21 cellular contexts compared by ENCODE assay signal in genomic region chr17:71885662-71886061, GRCh38.
"Had no signal": no experiment of that assay in that cellular context is flagged by ENCODE, and none has a peak within 500 bp of the region (broad histone marks: within the 10 kb centered on the region; RNA-seq: fewer than 3 reads in every experiment).

No MANE protein-coding gene starts in this region.

- H3K4me1 Mint-ChIP-seq: memory B cell; mesothelial cell of epicardium; natural killer cell; neural crest cell; stimulated activated naive B cell treated with anti-CD40 and anti-IgM and Interleukin-4, amounts not matched to agents 10 μg/mL and 1 μg/mL and 100 μg/mL, for 72 hours had no signal

- H3K4me3 Mint-ChIP-seq: dendritic cell treated with granulocyte-macrophage colony-stimulating factor and Interleukin-4, amounts not matched to agents 40 ng/mL and 50 ng/mL, for 4 days; memory B cell; mesothelial cell of epicardium; natural killer cell; neural crest cell; stimulated activated naive B cell treated with anti-CD40 and anti-IgM and Interleukin-4, amounts not matched to agents 10 μg/mL and 1 μg/mL and 100 μg/mL, for 72 hours had no signal

- H3K27ac ChIP-seq: gastrocnemius medialis, left lung, lower lobe of right lung, right atrium auricular region, sigmoid colon, skin epidermis, stomach had no signal

- H3K27me3 ChIP-seq: gastrocnemius medialis, left lung, right atrium auricular region, sigmoid colon, stomach had no signal

- DNase-seq: gastrocnemius medialis; islet precursor cell; left lung; lower lobe of right lung; natural killer cell; posterior cingulate gyrus; sigmoid colon; stimulated activated CD4-positive, alpha-beta T cell treated with anti-CD3 and anti-CD28 coated beads, Interleukin-2, amount 100 ng/mL, for 24 hours; stimulated activated CD4-positive, alpha-beta T cell treated with anti-CD3 and anti-CD28 coated beads, Interleukin-4, amount 100 ng/mL, for 4 hours; stimulated activated naive B cell treated with anti-CD40 and anti-IgM and Interleukin-4, amounts not matched to agents 10 μg/mL and 1 μg/mL and 100 μg/mL, for 72 hours; stomach; substantia nigra; trophoblast cell had no signal

- ATAC-seq: esophagus mucosa; left lung; lower lobe of right lung; natural killer cell; stimulated activated naive B cell treated with anti-CD40 and anti-IgM and Interleukin-4, amounts not matched to agents 10 μg/mL and 1 μg/mL and 100 μg/mL, for 72 hours had no signal

- H3K9me3 Mint-ChIP-seq: mesothelial cell of epicardium, neural crest cell had no signal

- H3K36me3 Mint-ChIP-seq: memory B cell; mesothelial cell of epicardium; natural killer cell; stimulated activated naive B cell treated with anti-CD40 and anti-IgM and Interleukin-4, amounts not matched to agents 10 μg/mL and 1 μg/mL and 100 μg/mL, for 72 hours had no signal

- H3K9me3 ChIP-seq: gastrocnemius medialis, left lung, lower lobe of right lung, right atrium auricular region, sigmoid colon, stomach had no signal

- H3K4me3 ChIP-seq: gastrocnemius medialis, left lung, lower lobe of right lung, right atrium auricular region, sigmoid colon, skin epidermis, stomach had no signal

- FAIRE-seq: colon had no signal

- H3K4me1 ChIP-seq: gastrocnemius medialis, left lung, lower lobe of right lung, right atrium auricular region, sigmoid colon, stomach had no signal

- H3K36me3 ChIP-seq: gastrocnemius medialis, left lung, lower lobe of right lung, right atrium auricular region, sigmoid colon, stomach had no signal

- H3K27ac Mint-ChIP-seq: dendritic cell treated with granulocyte-macrophage colony-stimulating factor and Interleukin-4, amounts not matched to agents 40 ng/mL and 50 ng/mL, for 4 days; memory B cell; mesothelial cell of epicardium; natural killer cell; stimulated activated naive B cell treated with anti-CD40 and anti-IgM and Interleukin-4, amounts not matched to agents 10 μg/mL and 1 μg/mL and 100 μg/mL, for 72 hours had no signal

- H3K27me3 Mint-ChIP-seq: dendritic cell treated with granulocyte-macrophage colony-stimulating factor and Interleukin-4, amounts not matched to agents 40 ng/mL and 50 ng/mL, for 4 days; memory B cell; stimulated activated naive B cell treated with anti-CD40 and anti-IgM and Interleukin-4, amounts not matched to agents 10 μg/mL and 1 μg/mL and 100 μg/mL, for 72 hours had no signal
